In the genomic region with DNA sequence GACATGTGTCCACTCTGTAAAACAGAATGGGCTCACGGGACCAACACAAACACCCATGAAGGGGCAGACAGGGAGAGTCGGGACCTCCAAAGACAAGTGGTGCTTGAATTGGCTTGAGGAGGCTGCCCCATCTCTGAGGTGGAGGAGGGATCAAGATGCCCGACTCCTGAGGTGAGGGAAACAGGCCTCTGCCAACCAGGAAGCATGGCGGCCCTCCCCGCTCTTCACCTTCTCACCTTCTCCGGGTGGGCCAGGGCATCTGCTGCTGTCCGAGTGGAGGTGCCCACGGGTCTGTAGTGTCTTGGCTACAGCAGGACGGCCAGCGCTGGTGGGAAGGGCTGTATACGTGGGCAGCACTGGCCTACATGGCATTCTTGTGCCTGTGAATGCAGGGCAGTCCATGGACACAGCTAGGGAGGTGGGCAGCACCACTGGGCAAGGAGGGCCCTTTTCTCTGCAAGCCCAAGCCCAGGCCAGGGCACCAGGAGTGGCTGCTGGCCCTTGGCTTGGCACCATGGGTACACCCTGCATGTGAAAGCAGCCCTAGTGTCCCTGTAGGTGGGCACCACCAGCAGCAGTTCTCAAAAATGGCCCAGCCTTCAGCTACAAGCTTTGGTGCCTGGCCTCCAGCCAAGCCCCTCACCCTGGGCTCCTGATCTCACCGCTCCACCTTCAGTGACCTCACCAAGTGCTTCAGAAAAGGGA, we compare ENCODE assay signal across 17 cellular contexts.
A peak's percentile ranks its signal among the peaks of the same experiment; 100 is the strongest.
DNase-seq lines count a peak whose midpoint lies in the region; ATAC-seq and TF ChIP-seq lines count a peak whose summit lies in the region.
"Had no signal": no experiment of that assay in that cellular context is flagged by ENCODE, and none has a peak within 500 bp of the region (broad histone marks: within the 10 kb centered on the region; RNA-seq: fewer than 3 reads in every experiment).

No MANE protein-coding gene starts in this region.

- no peak overlapping the region for H2AFZ ChIP-seq in osteoblast (ENCODE audit: low read length)

- TF ChIP-seq POLR2A in esophagus muscularis mucosa (IDR thresholded peaks at IDR 0.05; ENCODE audit: low read depth), result no peak

- H3K4me3 ChIP-seq in left ventricle myocardium inferior (no peak overlapping the region), esophagus muscularis mucosa (no peak overlapping the region), osteoblast (ENCODE audit: insufficient read depth, low read length) (no peak overlapping the region)

- H3K4me2 ChIP-seq in osteoblast (ENCODE audit: insufficient read depth, low read length), result no peak overlapping the region

- no peaks in the 10 kb centered on the region for H3K79me2 ChIP-seq in osteoblast (ENCODE audit: insufficient read depth, low read length)

- no peaks in the 10 kb centered on the region for H3K27me3 Mint-ChIP-seq in activated CD4-positive, alpha-beta memory T cell treated with anti-CD3 and anti-CD28 coated beads for 36 hours

- no peak for TF ChIP-seq EP300 in esophagus muscularis mucosa (IDR thresholded peaks at IDR 0.05)

- intact Hi-C loops in left ventricle myocardium inferior (cut with micrococcal nuclease) (no loop called here), cardiac septum (cut with DNase I) (no loop called here), esophagus muscularis mucosa (cut with DNase I) (no loop called here)
- intact Hi-C loops in activated CD4-positive, alpha-beta memory T cell treated with anti-CD3 and anti-CD28 coated beads for 36 hours (cut with micrococcal nuclease), result no loop called here

- peaks cover 2% of the 10 kb centered on the region for H4K20me1 ChIP-seq in osteoblast (ENCODE audit: insufficient read depth, low read length)

- no peak overlapping the region for H3K27ac Mint-ChIP-seq in activated CD4-positive, alpha-beta memory T cell treated with anti-CD3 and anti-CD28 coated beads for 36 hours

- TF ChIP-seq CTCF in left ventricle myocardium inferior (IDR thresholded peaks at IDR 0.05; ENCODE audit: borderline replicate concordance) (no peak), esophagus muscularis mucosa (IDR thresholded peaks at IDR 0.05) (no peak), osteoblast (IDR thresholded peaks at IDR 0.05; ENCODE audit: extremely low read depth, low read depth, low read length) (no peak)

- WGBS in esophagus muscularis mucosa, result 100% methylated on average over 4 of the region's 12 CpGs

- no peaks in the 10 kb centered on the region for H3K4me1 Mint-ChIP-seq in activated CD4-positive, alpha-beta memory T cell treated with anti-CD3 and anti-CD28 coated beads for 36 hours (ENCODE audit: low read depth)

- CTCF ChIA-PET in activated CD4-positive, alpha-beta memory T cell treated with anti-CD3 and anti-CD28 coated beads for 36 hours (lab: Charles Lee), result no interaction called here

- H3K4me1 ChIP-seq in left ventricle myocardium inferior, result peaks cover 41% of the 10 kb centered on the region
- H3K4me1 ChIP-seq in esophagus muscularis mucosa, result peaks cover 9 to 23% (median 19%) of the 10 kb centered on the region in 4 donors
- no peaks in the 10 kb centered on the region for H3K4me1 ChIP-seq in osteoblast (ENCODE audit: insufficient read depth, low read length)

- DNase-seq in left ventricle myocardium inferior (no peak), cardiac septum (ENCODE audit: low spot score) (no peak), esophagus muscularis mucosa (ENCODE audit: extremely low spot score) (peak; percentile 68), osteoblast (ENCODE audit: insufficient read length, low spot score, missing footprints) (peak; percentile 47), SW 1271 (lab: John Stamatoyannopoulos, UW) (no peak)
- DNase-seq in activated CD4-positive, alpha-beta memory T cell treated with anti-CD3 and anti-CD28 coated beads for 36 hours, result no peak
- DNase-seq: AML-193; H7; NCI-H1048; NCI-H1436 treated with DMSO at 0.1 percent for 48 hours; NCI-H2029 treated with DMSO at 0.1 percent for 48 hours; NCI-H2171 treated with DMSO at 0.1 percent for 48 hours; NCI-H446 treated with DMSO at 0.1 percent for 48 hours; NK-92 treated with Interleukin-12 subunit alpha and Interleukin-12 subunit beta, amount 100 ng/mL, for 24 hours; OCI-M1; RPMI8226 had no signal

- H3K9me3 ChIP-seq in left ventricle myocardium inferior (replicated peaks) (no peaks in the 10 kb centered on the region), esophagus muscularis mucosa (no peaks in the 10 kb centered on the region), osteoblast (ENCODE audit: low read depth, low read length) (no peaks in the 10 kb centered on the region)

- H3K36me3 Mint-ChIP-seq in activated CD4-positive, alpha-beta memory T cell treated with anti-CD3 and anti-CD28 coated beads for 36 hours, result no peaks in the 10 kb centered on the region

- no peak overlapping the region for H3K4me3 Mint-ChIP-seq in activated CD4-positive, alpha-beta memory T cell treated with anti-CD3 and anti-CD28 coated beads for 36 hours

- no peaks in the 10 kb centered on the region for H3K9me3 Mint-ChIP-seq in activated CD4-positive, alpha-beta memory T cell treated with anti-CD3 and anti-CD28 coated beads for 36 hours

- ATAC-seq in GM18907 (IDR thresholded peaks at IDR 0.05; ENCODE audit: unreplicated experiment), result no peak

- no peaks in the 10 kb centered on the region for H3K27me3 ChIP-seq in left ventricle myocardium inferior (ENCODE audit: low read depth)
- H3K27me3 ChIP-seq in esophagus muscularis mucosa, result no peaks in the 10 kb centered on the region
- no peaks in the 10 kb centered on the region for H3K27me3 ChIP-seq in osteoblast (ENCODE audit: insufficient read depth, low read length)

- POLR2A ChIA-PET in activated CD4-positive, alpha-beta memory T cell treated with anti-CD3 and anti-CD28 coated beads for 36 hours (lab: Charles Lee), result no interaction called here

- peak overlapping the region; percentile 73 for H3K27ac ChIP-seq in left ventricle myocardium inferior (replicated peaks)
- no peak overlapping the region for H3K27ac ChIP-seq in esophagus muscularis mucosa (replicated peaks in 1 of 4)
- no peak overlapping the region for H3K27ac ChIP-seq in osteoblast (ENCODE audit: low read depth, low read length)

- H3K36me3 ChIP-seq in left ventricle myocardium inferior (no peaks in the 10 kb centered on the region), esophagus muscularis mucosa (peaks cover 0 to 17% (median 5%) of the 10 kb centered on the region in 4 donors), osteoblast (ENCODE audit: insufficient read depth, low read length) (no peaks in the 10 kb centered on the region)

Comparison
In these comparisons a context has a peak if more than half of its experiments do, and no peak if none do; other contexts are left out.
1. DNase-seq: peak in esophagus muscularis mucosa (single experiment) and osteoblast (single experiment); none in left ventricle myocardium inferior (single experiment), cardiac septum (single experiment), SW 1271 (0 of 2) and activated CD4-positive, alpha-beta memory T cell treated with anti-CD3 and anti-CD28 coated beads for 36 hours (single experiment).